1 cellular context compared by ENCODE assay signal in genomic region chr21:29953690-29954089, GRCh38.
TF ChIP-seq lines count a peak whose summit lies in the region.

No MANE protein-coding gene starts in this region.

TF ChIP-seq in K562, 482 proteins besides CTCF, POLR2A, EP300 and RAD21 (continued from another document):
- TF ChIP-seq, protein P1, sequence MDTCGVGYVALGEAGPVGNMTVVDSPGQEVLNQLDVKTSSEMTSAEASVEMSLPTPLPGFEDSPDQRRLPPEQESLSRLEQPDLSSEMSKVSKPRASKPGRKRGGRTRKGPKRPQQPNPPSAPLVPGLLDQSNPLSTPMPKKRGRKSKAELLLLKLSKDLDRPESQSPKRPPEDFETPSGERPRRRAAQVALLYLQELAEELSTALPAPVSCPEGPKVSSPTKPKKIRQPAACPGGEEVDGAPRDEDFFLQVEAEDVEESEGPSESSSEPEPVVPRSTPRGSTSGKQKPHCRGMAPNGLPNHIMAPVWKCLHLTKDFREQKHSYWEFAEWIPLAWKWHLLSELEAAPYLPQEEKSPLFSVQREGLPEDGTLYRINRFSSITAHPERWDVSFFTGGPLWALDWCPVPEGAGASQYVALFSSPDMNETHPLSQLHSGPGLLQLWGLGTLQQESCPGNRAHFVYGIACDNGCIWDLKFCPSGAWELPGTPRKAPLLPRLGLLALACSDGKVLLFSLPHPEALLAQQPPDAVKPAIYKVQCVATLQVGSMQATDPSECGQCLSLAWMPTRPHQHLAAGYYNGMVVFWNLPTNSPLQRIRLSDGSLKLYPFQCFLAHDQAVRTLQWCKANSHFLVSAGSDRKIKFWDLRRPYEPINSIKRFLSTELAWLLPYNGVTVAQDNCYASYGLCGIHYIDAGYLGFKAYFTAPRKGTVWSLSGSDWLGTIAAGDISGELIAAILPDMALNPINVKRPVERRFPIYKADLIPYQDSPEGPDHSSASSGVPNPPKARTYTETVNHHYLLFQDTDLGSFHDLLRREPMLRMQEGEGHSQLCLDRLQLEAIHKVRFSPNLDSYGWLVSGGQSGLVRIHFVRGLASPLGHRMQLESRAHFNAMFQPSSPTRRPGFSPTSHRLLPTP (IDR thresholded peaks at IDR 0.05; ENCODE audit: borderline replicate concordance, extremely low read depth, insufficient read length) = no peak
- no peak for TF ChIP-seq MED1 (CRISPR knock-in tag; IDR thresholded peaks at IDR 0.05; ENCODE audit: borderline replicate concordance)
- TF ChIP-seq JUND (IDR thresholded peaks at IDR 0.05; ENCODE audit: borderline replicate concordance, low read depth, low read length) = 0 out of 2 replicates have a peak, but pooled peaks have one; percentile 9
- TF ChIP-seq JUND (tag; IDR thresholded peaks at IDR 0.05; ENCODE audit: borderline replicate concordance, low read depth, low read length) = no peak
- TF ChIP-seq PHB2 (IDR thresholded peaks at IDR 0.05; ENCODE audit: low read depth) = no peak
- no peak for TF ChIP-seq ZNF695 (CRISPR knock-in tag; IDR thresholded peaks at IDR 0.05)
- no peak for TF ChIP-seq DACH1 (IDR thresholded peaks at IDR 0.05; ENCODE audit: partially characterized antibody)
- TF ChIP-seq ZNF561 (CRISPR knock-in tag; conservative IDR thresholded peaks at IDR 0.05) = no peak
- TF ChIP-seq SPI1 (IDR thresholded peaks at IDR 0.05; ENCODE audit: borderline replicate concordance, low read depth, low read length) = no peak
- no peak for TF ChIP-seq PHF8 (IDR thresholded peaks at IDR 0.05; ENCODE audit: borderline replicate concordance, low read length)
- TF ChIP-seq ZNF175 (CRISPR knock-in tag; IDR thresholded peaks at IDR 0.05; ENCODE audit: low read depth) = no peak
- TF ChIP-seq ZBTB34 (CRISPR knock-in tag; IDR thresholded peaks at IDR 0.05) = no peak
- no peak for TF ChIP-seq ATF1 (CRISPR knock-in tag; IDR thresholded peaks at IDR 0.05)
- peak; percentile 64 for TF ChIP-seq ATF1 (tag; IDR thresholded peaks at IDR 0.05)
- no peak for TF ChIP-seq ZNF146 (CRISPR knock-in tag; IDR thresholded peaks at IDR 0.05; ENCODE audit: unreplicated experiment)
- no peak for TF ChIP-seq ZNF445 (CRISPR knock-in tag; IDR thresholded peaks at IDR 0.05; ENCODE audit: low read depth)
- TF ChIP-seq EP400 (IDR thresholded peaks at IDR 0.05) = no peak
- no peak for TF ChIP-seq GMEB1 (CRISPR knock-in tag; IDR thresholded peaks at IDR 0.05)
- TF ChIP-seq CREM (IDR thresholded peaks at IDR 0.05; ENCODE audit: low read depth) = peak; percentile 77
- TF ChIP-seq ZBTB12 (CRISPR knock-in tag; IDR thresholded peaks at IDR 0.05) = 0 out of 2 replicates have a peak, but pooled peaks have one; percentile 15
- no peak for TF ChIP-seq EGR1 (conservative IDR thresholded peaks at IDR 0.05)
- TF ChIP-seq FOXJ3 (CRISPR knock-in tag; IDR thresholded peaks at IDR 0.05) = no peak
- no peak for TF ChIP-seq GATAD2A (IDR thresholded peaks at IDR 0.05)
- TF ChIP-seq NFE2 (IDR thresholded peaks at IDR 0.05; ENCODE audit: low read depth) = no peak
- no peak for TF ChIP-seq NFYB (IDR thresholded peaks at IDR 0.05; ENCODE audit: extremely low read depth, insufficient read length)
- TF ChIP-seq ZNF696 (CRISPR knock-in tag; conservative IDR thresholded peaks at IDR 0.05) = no peak
